8 cellular contexts compared by ENCODE assay signal in the genomic region with DNA sequence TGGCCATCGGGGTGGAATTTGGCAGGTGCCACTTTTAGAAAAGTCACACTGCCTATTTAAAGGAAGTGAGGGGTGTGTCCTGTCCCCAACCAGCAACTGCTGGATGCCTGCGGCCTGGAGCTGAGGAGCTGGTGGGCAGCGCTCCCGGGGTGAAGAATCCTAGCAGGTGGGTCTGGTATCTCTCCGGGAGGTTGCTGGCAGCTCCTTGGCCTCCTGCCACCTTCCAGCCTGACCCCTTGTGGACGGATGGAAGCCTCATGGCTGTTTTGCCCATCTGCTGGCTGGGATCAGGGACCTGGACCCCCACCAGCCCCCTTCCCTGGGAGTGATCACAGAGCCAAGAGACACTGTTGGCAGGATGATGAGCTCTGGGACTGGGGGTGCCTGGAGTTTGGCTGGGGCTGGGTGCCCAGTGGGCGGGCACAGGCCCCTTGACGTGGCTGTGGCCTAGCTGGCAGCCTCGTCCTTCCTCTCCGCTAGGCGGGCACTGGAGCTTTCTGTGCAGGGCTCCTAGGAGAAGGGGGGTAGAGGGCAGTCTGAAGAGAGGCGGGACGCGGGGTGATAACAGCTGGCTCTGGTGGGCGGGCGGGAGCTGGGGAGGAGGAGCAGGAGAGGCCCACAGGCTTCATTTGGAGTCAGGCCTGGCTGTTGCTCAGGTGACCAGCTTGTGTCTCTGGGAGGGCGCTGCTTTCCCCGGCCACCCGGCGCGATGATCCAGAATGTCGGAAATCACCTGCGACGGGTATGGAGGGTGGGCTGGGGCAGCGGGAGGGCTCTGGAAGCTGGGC. TPM values are rescaled to one million over a fixed set of nuclear protein-coding genes. Genes with fewer than 3 reads are reported as not detected.
A peak's percentile ranks its signal among the peaks of the same experiment; 100 is the strongest.
DNase-seq lines count a peak whose midpoint lies in the region; ATAC-seq and TF ChIP-seq lines count a peak whose summit lies in the region.

A gene (plus strand): TSS at position 628 of the 788 bp plus-strand sequence. CDS start 82 bp downstream, at position 710.

- peak within 1 kb of the TSS; percentile 58 for H3K4me2 ChIP-seq in skeletal muscle satellite cell (ENCODE audit: low read length)

- H3K4me1 ChIP-seq in skeletal muscle satellite cell (ENCODE audit: control insufficient read depth, insufficient read depth, low read length): peaks cover 51% of the 10 kb centered on the region

- no peak within 1 kb of the TSS for H3K27ac Mint-ChIP-seq in activated naive CD4-positive, alpha-beta T cell treated with anti-CD3 and anti-CD28 coated beads, Interleukin-2, amount 50 U/mL, for 72 hours

- H3K36me3 ChIP-seq in BJ (ENCODE audit: control insufficient read depth, insufficient read depth, low read length) (no peaks in the 10 kb centered on the region), brain microvascular endothelial cell (replicated peaks) (no peaks in the 10 kb centered on the region), skeletal muscle satellite cell (ENCODE audit: insufficient read depth, low read length) (no peaks in the 10 kb centered on the region)

- peak within 1 kb of the TSS; percentile 67 for H3K9ac ChIP-seq in skeletal muscle satellite cell (ENCODE audit: low read depth, low read length)

- H3K27me3 ChIP-seq in BJ (ENCODE audit: control insufficient read depth, insufficient read depth, low read length) (no peaks in the 10 kb centered on the region), brain microvascular endothelial cell (replicated peaks) (no peaks in the 10 kb centered on the region), skeletal muscle satellite cell (ENCODE audit: control insufficient read depth, insufficient read depth, low read length) (peaks cover 11% of the 10 kb centered on the region)

- H3K4me3 ChIP-seq in BJ (ENCODE audit: low read depth, low read length): no peak within 1 kb of the TSS; the same call in 1 of the 2 replicates
- no peak within 1 kb of the TSS for H3K4me3 ChIP-seq in brain microvascular endothelial cell (ENCODE audit: low read depth, low read length)
- H3K4me3 ChIP-seq in skeletal muscle satellite cell (ENCODE audit: low read length): peak within 1 kb of the TSS; percentile 59

- H3K36me3 Mint-ChIP-seq in activated naive CD4-positive, alpha-beta T cell treated with anti-CD3 and anti-CD28 coated beads, Interleukin-2, amount 50 U/mL, for 72 hours: no peaks in the 10 kb centered on the region

- ATAC-seq in activated naive CD4-positive, alpha-beta T cell treated with anti-CD3 and anti-CD28 coated beads, Interleukin-2, amount 50 U/mL, for 72 hours: no peak

- H3K27ac ChIP-seq in brain microvascular endothelial cell: no peak within 1 kb of the TSS

- in situ Hi-C loops in brain microvascular endothelial cell (cut with HindIII; ENCODE audit: low pct_ligation_motif_present, low sequenced_read_pairs): no loop called here

- POLR2A ChIA-PET in BJ (lab: Charles Lee): no interaction called here

- peak; percentile 58 for TF ChIP-seq CTCF in BJ (IDR thresholded peaks at IDR 0.05; ENCODE audit: insufficient read depth, low read depth, low read length)
- TF ChIP-seq CTCF in brain microvascular endothelial cell (IDR thresholded peaks at IDR 0.05; ENCODE audit: low read depth, low read length, missing control alignments): peak; percentile 56

- DNase-seq in BJ (ENCODE audit: low read depth) (no peak), NCI-H1436 treated with DMSO at 0.1 percent for 48 hours (lab: John Stamatoyannopoulos, UW) (peak; percentile 43), brain microvascular endothelial cell (no peak), iPS-NIHi7 (ENCODE audit: extremely low spot score) (peak; percentile 75), OCI-M2 (lab: John Stamatoyannopoulos, UW; ENCODE audit: unreplicated experiment) (no peak), MV-4-11 (lab: John Stamatoyannopoulos, UW) (no peak)
- no peak for DNase-seq in activated naive CD4-positive, alpha-beta T cell treated with anti-CD3 and anti-CD28 coated beads, Interleukin-2, amount 50 U/mL, for 72 hours (ENCODE audit: low spot score in 2 of 2)

- no peaks in the 10 kb centered on the region for H3K9me3 ChIP-seq in skeletal muscle satellite cell (replicated peaks; ENCODE audit: low read length)

- CTCF ChIA-PET in BJ (lab: Yijun Ruan, JAX): interaction anchor here (0.6 to 1.7 kb wide), 6 partner anchors 10 to 49 kb away, joined by 3 to 6 read pairs (median 4); no protein-coding TSS in a partner anchor

- no peaks in the 10 kb centered on the region for H3K9me3 Mint-ChIP-seq in activated naive CD4-positive, alpha-beta T cell treated with anti-CD3 and anti-CD28 coated beads, Interleukin-2, amount 50 U/mL, for 72 hours

RNA-seq across cellular contexts. Expression of the gene that starts here (rescaled TPM):
- polyA plus RNA-seq in BJ (2011; rRNA removed): 1.5 and 2.4 TPM in 2 replicates
- polyA minus RNA-seq in BJ (2011; rRNA and poly(A)+ RNA removed): 2.1 and 2.7 TPM in 2 replicates
- 1.0 and 3.5 TPM in 2 replicates for total RNA-seq in skeletal muscle satellite cell (2012; rRNA removed)
- total RNA-seq in activated naive CD4-positive, alpha-beta T cell treated with anti-CD3 and anti-CD28 coated beads, Interleukin-2, amount 50 U/mL, for 72 hours: 1 to 10 TPM; 1.0 to 4.5 TPM

Comparison
In these comparisons a context has a peak if more than half of its experiments do, and no peak if none do; other contexts are left out.
1. DNase-seq: peak in NCI-H1436 treated with DMSO at 0.1 percent for 48 hours (single experiment) and iPS-NIHi7 (single experiment); none in BJ (single experiment), brain microvascular endothelial cell (single experiment), OCI-M2 (single experiment), MV-4-11 (single experiment) and activated naive CD4-positive, alpha-beta T cell treated with anti-CD3 and anti-CD28 coated beads, Interleukin-2, amount 50 U/mL, for 72 hours (0 of 2).